17 cellular contexts compared by ENCODE assay signal in the genomic region with DNA sequence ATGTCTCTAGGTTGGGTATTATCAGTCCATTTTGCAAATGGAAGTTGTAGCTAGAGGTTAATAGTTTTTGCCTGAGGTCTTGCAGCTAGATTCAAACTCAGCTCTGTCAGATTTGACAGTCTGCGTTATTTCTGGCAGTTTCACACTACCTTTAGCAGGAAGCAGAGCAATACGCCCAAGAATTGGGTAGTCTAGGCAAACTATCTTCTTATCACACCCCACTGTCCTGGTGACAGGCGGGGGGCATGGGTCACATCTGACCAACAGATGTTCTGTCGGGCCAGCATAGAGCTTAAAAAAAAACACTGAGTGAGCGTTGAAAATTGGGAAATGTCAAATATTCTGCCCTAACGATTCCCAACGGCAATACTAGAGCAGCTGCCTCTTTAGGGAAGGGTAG. TPM values are rescaled to one million over a fixed set of nuclear protein-coding genes. Genes with fewer than 3 reads are reported as not detected.
DNase-seq lines count a peak whose midpoint lies in the region; ATAC-seq and TF ChIP-seq lines count a peak whose summit lies in the region.
"Had no signal": no experiment of that assay in that cellular context is flagged by ENCODE, and none has a peak within 500 bp of the region (broad histone marks: within the 10 kb centered on the region; RNA-seq: fewer than 3 reads in every experiment).

No MANE protein-coding gene starts in this region.

- no peak for TF ChIP-seq CTCF in GM12875 (IDR thresholded peaks at IDR 0.05; ENCODE audit: borderline replicate concordance, insufficient read depth, low read depth, low read length)
- TF ChIP-seq CTCF in activated B cell treated with CpG ODN at 0.5 μM for 24 hours (IDR thresholded peaks at IDR 0.05): no peak
- no peak for TF ChIP-seq CTCF in neutrophil (IDR thresholded peaks at IDR 0.05)
- TF ChIP-seq CTCF in GM10266 (IDR thresholded peaks at IDR 0.05; ENCODE audit: control insufficient read depth, insufficient read depth, low read depth, missing control alignments): no peak

- CTCF ChIA-PET in activated B cell treated with CpG ODN at 0.5 μM for 24 hours (lab: Charles Lee): interaction anchor here (1.3 to 1.5 kb wide), 2 partner anchors 11 to 181 kb away, joined by 3 to 4 read pairs; no protein-coding TSS in a partner anchor

- peaks cover 7% of the 10 kb centered on the region for H3K36me3 ChIP-seq in neutrophil

- H3K4me3 ChIP-seq in GM12875 (ENCODE audit: low read depth, low read length) (peak overlapping the region; percentile 16), neutrophil (ENCODE audit: low read depth in 1 of 2, low read length in 1 of 2) (no peak overlapping the region)

- peaks cover 66 to 69% of the 10 kb centered on the region in 2 experiments for H3K4me1 ChIP-seq in neutrophil (ENCODE audit: control insufficient read depth in 1 of 2, insufficient read depth in 1 of 2, low read depth in 1 of 2, low read length in 1 of 2)

- intact Hi-C loops in activated B cell treated with CpG ODN at 0.5 μM for 24 hours (cut with micrococcal nuclease): no loop called here

- H3K27ac Mint-ChIP-seq in activated B cell treated with CpG ODN at 0.5 μM for 24 hours: peak overlapping the region; percentile 15
- H3K27ac Mint-ChIP-seq: H9 had no signal

- H3K27ac ChIP-seq in neutrophil: peak overlapping the region; percentile 91

- H3K9me3 ChIP-seq in neutrophil: no peaks in the 10 kb centered on the region

- DNase-seq in MV-4-11 (lab: John Stamatoyannopoulos, UW) (peak; percentile 80), activated B cell treated with CpG ODN at 0.5 μM for 24 hours (no peak), GF-D8 (lab: John Stamatoyannopoulos, UW) (no peak), GM10266 (ENCODE audit: extremely low spot score) (no peak), SHP77 (lab: John Stamatoyannopoulos, UW) (no peak)
- DNase-seq: C1 segment of cervical spinal cord; H9; Kasumi-1; NCI-H146; NCI-H2081 treated with DMSO at 0.1 percent for 48 hours; NCI-H345; NCI-H526 treated with DMSO at 0.1 percent for 48 hours; NK-92 treated with Interleukin-12 subunit alpha and Interleukin-12 subunit beta, amount 100 ng/mL, for 24 hours; T-helper 2 cell had no signal

- ATAC-seq in activated B cell treated with CpG ODN at 0.5 μM for 24 hours (ENCODE audit: low read depth) (no peak), GM21723 (IDR thresholded peaks at IDR 0.05; ENCODE audit: unreplicated experiment) (no peak)

- no peaks in the 10 kb centered on the region for H3K27me3 Mint-ChIP-seq in activated B cell treated with CpG ODN at 0.5 μM for 24 hours

- peaks cover 22% of the 10 kb centered on the region for H3K36me3 Mint-ChIP-seq in activated B cell treated with CpG ODN at 0.5 μM for 24 hours (ENCODE audit: low read depth)

- H3K9me3 Mint-ChIP-seq in activated B cell treated with CpG ODN at 0.5 μM for 24 hours: no peaks in the 10 kb centered on the region
- H3K9me3 Mint-ChIP-seq: H9 had no signal

- POLR2A ChIA-PET in activated B cell treated with CpG ODN at 0.5 μM for 24 hours (lab: Charles Lee): interaction anchor here (0.6 to 5.4 kb wide), 6 partner anchors 12 to 314 kb away, joined by 3 to 121 read pairs (median 4); a partner anchor contains a TSS

- H3K4me3 Mint-ChIP-seq in activated B cell treated with CpG ODN at 0.5 μM for 24 hours: no peak overlapping the region
- H3K4me3 Mint-ChIP-seq: H9 had no signal

- H3K4me1 Mint-ChIP-seq in activated B cell treated with CpG ODN at 0.5 μM for 24 hours: peaks cover 72% of the 10 kb centered on the region

- no peaks in the 10 kb centered on the region for H3K27me3 ChIP-seq in neutrophil

RNA-seq across cellular contexts. Expression of a gene that starts 5.7 kb away (rescaled TPM):
- 63.2 and 65.5 TPM in 2 replicates for total RNA-seq in activated B cell treated with CpG ODN at 0.5 μM for 24 hours
